9 cellular contexts compared by ENCODE assay signal in the genomic region with DNA sequence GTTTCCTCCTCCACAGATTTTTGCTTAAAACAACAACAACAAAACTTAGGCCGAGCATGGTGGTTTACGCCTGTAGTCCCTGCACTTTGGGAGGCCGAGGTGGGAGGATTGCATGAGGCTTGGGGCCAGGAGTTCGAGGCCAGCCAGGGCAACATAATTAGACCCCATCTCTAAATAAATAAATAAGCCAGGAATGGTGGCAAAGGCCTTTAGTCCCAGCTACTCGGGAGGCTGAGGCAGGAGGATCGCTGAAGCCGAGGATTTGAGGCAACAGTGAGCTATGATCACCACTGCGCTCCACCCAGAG. TPM values are rescaled to one million over a fixed set of nuclear protein-coding genes. Genes with fewer than 3 reads are reported as not detected.
DNase-seq lines count a peak whose midpoint lies in the region; ATAC-seq and TF ChIP-seq lines count a peak whose summit lies in the region.
"Had no signal": no experiment of that assay in that cellular context is flagged by ENCODE, and none has a peak within 500 bp of the region (broad histone marks: within the 10 kb centered on the region; RNA-seq: fewer than 3 reads in every experiment).

No MANE protein-coding gene starts in this region.

- H3K4me3 ChIP-seq in HCT116 (replicated peaks in 1 of 2; ENCODE audit: low read depth in 1 of 2, low read length in 2 of 2) (no peak overlapping the region), RWPE2 (ENCODE audit: severe bottlenecking) (no peak overlapping the region), skin epidermis (peak overlapping the region in 2 of 7 experiments; percentile 99)

- H3K27ac Mint-ChIP-seq in CD14-positive monocyte = peak overlapping the region in 2 of 7 donors; percentile 50 to 93

- intact Hi-C loops in HCT116 (cut with micrococcal nuclease) (loop anchor here (10.0 kb wide), 1 partner anchor 406 kb away; no protein-coding TSS in a partner anchor), CD14-positive monocyte (cut with micrococcal nuclease) (loop anchor here in 1 of 2 donors (5.0 kb wide), 1 partner anchor 56 kb away; a partner anchor contains a TSS)

- H3K9me2 ChIP-seq in HCT116 (ENCODE audit: insufficient read depth) = no peaks in the 10 kb centered on the region

- no peak for TF ChIP-seq RAD21 in HCT116 (IDR thresholded peaks at IDR 0.05; ENCODE audit: low read depth)

- no peak for DNase-seq in HCT116 (ENCODE audit: low read depth, low spot score)
- DNase-seq in RWPE2 (ENCODE audit: low spot score) = no peak
- DNase-seq in epithelial cell of prostate (ENCODE audit: low read depth, low spot score) = no peak
- no peak for DNase-seq in NOMO-1 treated with DMSO at 0.1 percent for 48 hours (lab: John Stamatoyannopoulos, UW; ENCODE audit: unreplicated experiment)
- no peak for DNase-seq in CD14-positive monocyte (ENCODE audit: low spot score)
- DNase-seq: activated CD8-positive, alpha-beta memory T cell treated with anti-CD3 and anti-CD28 coated beads for 24 hours had no signal

- H3K36me3 ChIP-seq in HCT116 (ENCODE audit: control insufficient read depth in 1 of 2, insufficient read depth in 2 of 2, low read length in 2 of 2) = no peaks in the 10 kb centered on the region
- peaks cover 20% of the 10 kb centered on the region for H3K36me3 ChIP-seq in RWPE2 (ENCODE audit: low read depth)

- peak overlapping the region in 1 of 2 donors; percentile 93 for H3K4me3 Mint-ChIP-seq in CD14-positive monocyte

- CTCF ChIA-PET in HCT116 (lab: Charles Lee) = interaction anchor here (1.6 kb wide), 1 partner anchor 407 kb away, joined by 4 read pairs; no protein-coding TSS in a partner anchor

- no peaks in the 10 kb centered on the region for H3K9me3 Mint-ChIP-seq in CD14-positive monocyte

- H3K4me2 ChIP-seq in HCT116 (ENCODE audit: low read length) = peak overlapping the region; percentile 95; the same call in 1 of the 2 replicates

- peaks cover 14 to 21% of the 10 kb centered on the region in 2 experiments for H3K4me1 ChIP-seq in HCT116 (ENCODE audit: control insufficient read depth in 1 of 2, insufficient read depth in 2 of 2, low read length in 2 of 2)
- peaks cover 7% of the 10 kb centered on the region for H3K4me1 ChIP-seq in RWPE2 (ENCODE audit: insufficient read depth, poor library complexity, severe bottlenecking)

- TF ChIP-seq POLR2A in HCT116 (IDR thresholded peaks at IDR 0.05; ENCODE audit: borderline replicate concordance, extremely low read depth, insufficient read depth, insufficient read length) = no peak

- H3K27me3 Mint-ChIP-seq in CD14-positive monocyte (ENCODE audit: low read depth in 3 of 3) = peaks cover 0 to 3% (median 0%) of the 10 kb centered on the region in 3 donors

- H4K20me1 ChIP-seq in HCT116 (ENCODE audit: insufficient read depth) = peaks cover 4% of the 10 kb centered on the region; the same call in 1 of the 2 replicates

- no peak overlapping the region for H3K9ac ChIP-seq in HCT116 (ENCODE audit: low read length)

- no peak for TF ChIP-seq CTCF in HCT116 (IDR thresholded peaks at IDR 0.05 in 2 of 3, conservative IDR thresholded peaks at IDR 0.05 in 1 of 3; ENCODE audit: borderline replicate concordance in 1 of 3, insufficient read depth in 1 of 3, low read depth in 2 of 3, low read length in 2 of 3)
- TF ChIP-seq CTCF in RWPE2 (IDR thresholded peaks at IDR 0.05; ENCODE audit: poor library complexity, severe bottlenecking) = no peak
- no peak for TF ChIP-seq CTCF in CD14-positive monocyte (IDR thresholded peaks at IDR 0.05)

- peaks cover 31% of the 10 kb centered on the region for H3K4me1 Mint-ChIP-seq in CD14-positive monocyte

- no peak overlapping the region for H2AFZ ChIP-seq in HCT116 (ENCODE audit: low read depth, low read length, poor library complexity, severe bottlenecking)

- H3K27me3 ChIP-seq in HCT116 (ENCODE audit: insufficient read depth, low read length) (no peaks in the 10 kb centered on the region), RWPE2 (ENCODE audit: insufficient read depth, poor library complexity, severe bottlenecking) (no peaks in the 10 kb centered on the region)

- no TSS peak for BruUV-seq in HCT116 (replicated peaks; lab: Mats Ljungman, UMichigan)

- no peak overlapping the region; the same call in 1 of the 2 replicates for H3K27ac ChIP-seq in HCT116 (ENCODE audit: low read depth, low read length)
- H3K27ac ChIP-seq in RWPE2 (ENCODE audit: poor library complexity, severe bottlenecking) = peak overlapping the region; percentile 86
- H3K27ac ChIP-seq in epithelial cell of prostate = peak overlapping the region; percentile 88
- peak overlapping the region in 13 of 21 experiments; percentile 85 to 99 (median 97) for H3K27ac ChIP-seq in skin epidermis

- peaks cover 31% of the 10 kb centered on the region for H3K79me2 ChIP-seq in HCT116 (ENCODE audit: insufficient read depth, low read length)

- POLR2A ChIA-PET in HCT116 (lab: Charles Lee) = no interaction called here

- ATAC-seq in HCT116 (no peak), RWPE2 (ENCODE audit: low read depth) (no peak), HG02885 (IDR thresholded peaks at IDR 0.05; ENCODE audit: poor library complexity, unreplicated experiment) (no peak)
- ATAC-seq: GM12878 had no signal

- RAD21 ChIA-PET in HCT116 (lab: Charles Lee; ENCODE audit: low non-redundant PET in 1 of 2, low total read pairs in 2 of 2, uncharacterized antibody in 2 of 2, unreplicated experiment in 2 of 2) = no interaction called here

- no peaks in the 10 kb centered on the region for H3K36me3 Mint-ChIP-seq in CD14-positive monocyte

- H3K9me3 ChIP-seq in HCT116 (ENCODE audit: control insufficient read depth in 1 of 2, insufficient read depth in 1 of 2, low read depth in 1 of 2, low read length in 2 of 2) (no peaks in the 10 kb centered on the region), RWPE2 (ENCODE audit: severe bottlenecking) (no peaks in the 10 kb centered on the region)

TF ChIP-seq in HCT116, 20 proteins besides CTCF, POLR2A, EP300 and RAD21:
- TF ChIP-seq JUND (IDR thresholded peaks at IDR 0.05) = no peak
- no peak for TF ChIP-seq SIN3A (IDR thresholded peaks at IDR 0.05; ENCODE audit: low read depth)
- TF ChIP-seq SRF (IDR thresholded peaks at IDR 0.05; ENCODE audit: low read depth) = no peak

RNA-seq across cellular contexts. Expression of a gene that starts 1.3 kb away (rescaled TPM):
- total RNA-seq in HCT116 (2021; ENCODE audit: unreplicated experiment) = 207 TPM
- 74.6 and 94.6 TPM in 2 replicates for polyA plus RNA-seq in HCT116 (2012)
- polyA plus RNA-seq in CD14-positive monocyte = 100 to 1,000 TPM; 121 to 137 TPM

RNA-seq across cellular contexts. Expression of a gene that starts 55.9 kb away (rescaled TPM):
- total RNA-seq in HCT116 (2021; ENCODE audit: unreplicated experiment) = 10.4 TPM
- polyA plus RNA-seq in HCT116 (2012) = 4.8 and 6.2 TPM in 2 replicates
- not detected for polyA plus RNA-seq in CD14-positive monocyte
